Comparison of ENCODE assay signal across 1 cellular context in the genomic region with DNA sequence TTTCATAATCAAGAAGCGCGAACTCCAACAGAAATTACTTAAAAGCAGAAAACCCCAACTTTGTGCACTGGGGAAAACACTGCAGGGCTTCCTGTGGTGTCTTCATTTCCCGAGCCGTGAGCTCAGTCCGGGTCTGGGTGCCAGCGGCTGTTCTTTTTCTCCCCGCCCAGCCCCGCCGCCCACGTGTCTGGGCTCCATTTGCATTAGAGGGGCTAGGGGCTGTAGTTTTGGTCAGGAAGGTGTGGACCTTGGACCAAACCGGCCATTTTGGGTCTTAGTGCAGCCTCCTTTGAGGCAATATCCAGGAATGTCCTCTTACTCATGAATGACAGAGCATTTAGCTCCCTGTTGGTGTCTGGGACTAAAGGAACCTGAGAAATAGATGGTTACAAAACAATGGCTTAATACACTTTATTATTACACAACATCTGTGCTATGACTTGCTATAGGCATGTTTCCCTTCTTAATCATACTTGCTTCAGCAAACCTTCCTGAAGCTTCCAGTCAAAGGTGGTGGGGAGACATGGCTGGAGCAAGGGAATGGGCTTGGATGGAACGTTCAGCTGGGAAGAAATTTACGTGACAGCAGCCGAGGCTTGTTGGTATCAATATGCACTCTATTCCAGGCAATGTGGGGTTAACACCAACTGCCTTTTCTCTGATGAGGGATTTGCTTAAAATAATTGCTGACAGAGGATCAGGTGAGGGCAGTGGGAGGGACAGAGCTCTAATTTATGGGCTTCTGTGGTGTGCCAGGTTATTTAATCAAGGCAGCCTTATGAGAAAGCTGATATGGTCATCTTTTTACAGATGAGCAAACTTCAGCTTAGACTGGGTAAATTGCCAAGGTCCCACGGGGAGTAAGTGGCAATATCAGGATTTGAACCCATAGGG.
A peak's percentile ranks its signal among the peaks of the same experiment; 100 is the strongest.
TF ChIP-seq lines count a peak whose summit lies in the region.

No MANE protein-coding gene starts in this region.

TF ChIP-seq in SK-N-SH, 30 proteins besides CTCF, POLR2A, EP300 and RAD21 (continued from another document):
- TF ChIP-seq MXI1 (IDR thresholded peaks at IDR 0.05; ENCODE audit: low read depth, low read length) (peak; percentile 88), FOXJ3 (CRISPR knock-in tag; IDR thresholded peaks at IDR 0.05) (no peak)
- TF ChIP-seq, protein P1, sequence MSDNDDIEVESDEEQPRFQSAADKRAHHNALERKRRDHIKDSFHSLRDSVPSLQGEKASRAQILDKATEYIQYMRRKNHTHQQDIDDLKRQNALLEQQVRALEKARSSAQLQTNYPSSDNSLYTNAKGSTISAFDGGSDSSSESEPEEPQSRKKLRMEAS (IDR thresholded peaks at IDR 0.05; ENCODE audit: low read depth): peak; percentile 72; the same call in 1 of the 2 replicates
